Comparison of ENCODE assay signal across 4 cellular contexts in genomic region chr16:74394131-74394530, GRCh38. TPM values are rescaled to one million over a fixed set of nuclear protein-coding genes. Genes with fewer than 3 reads are reported as not detected.
"Had no signal": no experiment of that assay in that cellular context is flagged by ENCODE, and none has a peak within 500 bp of the region (broad histone marks: within the 10 kb centered on the region; RNA-seq: fewer than 3 reads in every experiment).

No MANE protein-coding gene starts in this region.

RNA-seq across cellular contexts. Expression of gene NPIPB15, which starts 18.0 kb away (rescaled TPM):
- total RNA-seq: activated CD8-positive, alpha-beta memory T cell treated with anti-CD3 and anti-CD28 coated beads for 36 hours; activated naive CD8-positive, alpha-beta T cell treated with anti-CD3 and anti-CD28 coated beads for 36 hours; cardiac septum had no signal

RNA-seq across cellular contexts. Expression of gene CLEC18B, which starts 27.1 kb away (rescaled TPM):
- total RNA-seq: activated naive CD4-positive, alpha-beta T cell treated with anti-CD3 and anti-CD28 coated beads for 36 hours had no signal
